Comparison of ENCODE assay signal across 13 cellular contexts in the genomic region with DNA sequence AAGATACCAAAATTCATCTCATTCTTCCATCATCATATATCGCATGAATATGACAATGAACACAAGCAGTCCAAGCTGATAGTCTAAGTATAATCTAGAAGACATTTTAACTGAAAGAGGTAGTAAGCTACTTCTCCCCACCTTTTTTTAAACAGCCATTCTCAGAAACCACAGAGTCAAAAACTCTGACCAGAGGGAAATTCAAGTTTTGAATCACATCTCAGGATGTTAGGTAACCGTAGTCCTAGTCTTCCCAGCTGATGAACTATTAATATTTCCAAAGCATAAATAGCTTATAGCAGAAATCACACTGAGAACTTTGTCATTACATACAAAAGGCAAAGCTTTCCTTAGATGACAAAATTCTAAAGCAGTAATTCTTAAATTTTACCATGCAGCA.
"Had no signal": no experiment of that assay in that cellular context is flagged by ENCODE, and none has a peak within 500 bp of the region (broad histone marks: within the 10 kb centered on the region; RNA-seq: fewer than 3 reads in every experiment).

No MANE protein-coding gene starts in this region.

- ATAC-seq: activated CD8-positive, alpha-beta T cell treated with anti-CD3 and anti-CD28 coated beads for 36 hours; body of pancreas; effector memory CD8-positive, alpha-beta T cell had no signal

- H2AFZ ChIP-seq: parathyroid adenoma had no signal

- H3K9me3 ChIP-seq: body of pancreas, thyroid gland had no signal

- H3K27me3 ChIP-seq: body of pancreas, thyroid gland had no signal

- H3K27ac ChIP-seq: body of pancreas, parathyroid adenoma, thyroid gland had no signal

- DNase-seq: activated CD8-positive, alpha-beta T cell treated with anti-CD3 and anti-CD28 coated beads for 36 hours; activated naive CD4-positive, alpha-beta T cell treated with anti-CD3 and anti-CD28 coated beads, Interleukin-2, amount 10 ng/mL, durations not matched to agents 7 days and 5 days; amniotic stem cell; body of pancreas; effector memory CD8-positive, alpha-beta T cell; erythroblast; hippocampal formation; mesendoderm; stimulated activated CD4-positive, alpha-beta T cell treated with anti-CD3 and anti-CD28 coated beads, Interleukin-15, amount 100 ng/mL, for 24 hours; stimulated activated CD4-positive, alpha-beta T cell treated with anti-CD3 and anti-CD28 coated beads, Interleukin-4, amount 100 ng/mL, for 24 hours; T-helper 9 cell; thyroid gland had no signal

- H3K4me3 ChIP-seq: body of pancreas, thyroid gland had no signal

- H3K36me3 ChIP-seq: thyroid gland had no signal
